In the genomic region with DNA sequence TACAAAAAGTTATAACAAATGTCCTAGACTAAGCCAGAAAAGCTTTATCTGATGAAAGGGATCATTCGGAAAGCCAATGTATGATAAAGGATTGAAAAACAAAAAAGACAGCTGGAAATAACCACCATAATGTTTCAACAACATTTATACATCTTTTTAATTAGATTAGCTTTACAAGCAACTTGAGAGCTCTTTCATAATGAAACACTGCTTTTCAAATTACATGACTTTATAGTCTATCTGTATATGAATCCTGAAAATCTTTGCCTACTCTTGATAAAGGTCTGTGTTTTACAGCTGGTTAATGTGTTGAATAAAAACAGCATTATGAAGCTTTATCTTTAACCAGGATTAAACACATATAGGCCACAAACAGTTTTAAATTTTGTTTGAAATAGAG, we compare ENCODE assay signal across 30 cellular contexts.
"Had no signal": no experiment of that assay in that cellular context is flagged by ENCODE, and none has a peak within 500 bp of the region (broad histone marks: within the 10 kb centered on the region; RNA-seq: fewer than 3 reads in every experiment).

No MANE protein-coding gene starts in this region.

- ATAC-seq: activated CD4-positive, alpha-beta T cell treated with anti-CD3 and anti-CD28 coated beads for 36 hours; activated CD8-positive, alpha-beta T cell treated with anti-CD3 and anti-CD28 coated beads, Interleukin-2, amount 10 ng/mL, durations not matched to agents 7 days and 5 days; activated naive CD8-positive, alpha-beta T cell treated with anti-CD3 and anti-CD28 coated beads, Interleukin-2, amount 50 U/mL, for 24 hours; Panc1; SK-N-SH treated with all-trans-retinoic acid at 6 μM for 48 hours; T-cell had no signal

- H3K4me3 ChIP-seq: SJSA1 had no signal

- FAIRE-seq: bronchial epithelial cell had no signal

- H3K9me3 ChIP-seq: SJSA1 had no signal

- H3K36me3 ChIP-seq: SJSA1, WERI-Rb-1 had no signal

- H3K4me1 ChIP-seq: SJSA1 had no signal

- H3K27me3 Mint-ChIP-seq: activated CD4-positive, alpha-beta T cell treated with anti-CD3 and anti-CD28 coated beads for 36 hours; activated CD4-positive, alpha-beta T cell treated with anti-CD3 and anti-CD28 coated beads, Interleukin-2, amount 10 ng/mL, durations not matched to agents 7 days and 5 days; activated naive CD4-positive, alpha-beta T cell treated with anti-CD3 and anti-CD28 coated beads, Interleukin-2, amount 10 ng/mL, durations not matched to agents 7 days and 5 days; activated naive CD8-positive, alpha-beta T cell; activated naive CD8-positive, alpha-beta T cell treated with anti-CD3 and anti-CD28 coated beads, Interleukin-2, amount 50 U/mL, for 24 hours; brain; T-cell had no signal

- DNase-seq: activated CD4-positive, alpha-beta T cell treated with anti-CD3 and anti-CD28 coated beads for 36 hours; activated CD4-positive, alpha-beta T cell treated with anti-CD3 and anti-CD28 coated beads, Interleukin-2, amount 10 ng/mL, durations not matched to agents 7 days and 5 days; activated CD4-positive, alpha-beta T cell treated with anti-CD3 and anti-CD28 coated beads, Interleukin-2, amount 50 U/mL, for 48 hours; activated CD8-positive, alpha-beta T cell treated with anti-CD3 and anti-CD28 coated beads, Interleukin-2, amount 10 ng/mL, durations not matched to agents 7 days and 5 days; activated effector memory CD4-positive, alpha-beta T cell treated with Interleukin-2 at 50 U/mL for 16 hours; activated naive CD4-positive, alpha-beta T cell treated with anti-CD3 and anti-CD28 coated beads, Interleukin-2, amount 10 ng/mL, durations not matched to agents 7 days and 5 days; activated naive CD8-positive, alpha-beta T cell treated with anti-CD3 and anti-CD28 coated beads, Interleukin-2, amount 50 U/mL, for 24 hours; activated T-cell treated with anti-CD3 and anti-CD28 coated beads, Interleukin-2, amount 50 U/mL, for 48 hours; anterior cingulate cortex; caudate nucleus; cerebellar nuclear complex; Karpas-422; KBM-7; NCI-H1105 treated with DMSO at 0.1 percent for 48 hours; NCI-H1436; NCI-H1694; NCI-H1930; NCI-H345; NCI-H524 treated with DMSO at 0.1 percent for 48 hours; SHP77 treated with DMSO at 0.1 percent for 48 hours; T-cell; T-helper 2 cell; T-helper 9 cell; WERI-Rb-1 had no signal

- H3K27me3 ChIP-seq: SJSA1 had no signal

- H3K4me1 Mint-ChIP-seq: activated CD4-positive, alpha-beta T cell treated with anti-CD3 and anti-CD28 coated beads for 36 hours; activated naive CD4-positive, alpha-beta T cell treated with anti-CD3 and anti-CD28 coated beads, Interleukin-2, amount 10 ng/mL, durations not matched to agents 7 days and 5 days; activated naive CD8-positive, alpha-beta T cell treated with anti-CD3 and anti-CD28 coated beads, Interleukin-2, amount 50 U/mL, for 24 hours; brain had no signal

- H3K9me3 Mint-ChIP-seq: activated CD4-positive, alpha-beta T cell treated with anti-CD3 and anti-CD28 coated beads, Interleukin-2, amount 10 ng/mL, durations not matched to agents 7 days and 5 days; activated naive CD4-positive, alpha-beta T cell treated with anti-CD3 and anti-CD28 coated beads, Interleukin-2, amount 10 ng/mL, durations not matched to agents 7 days and 5 days; activated naive CD8-positive, alpha-beta T cell treated with anti-CD3 and anti-CD28 coated beads, Interleukin-2, amount 50 U/mL, for 24 hours; brain; T-cell had no signal

- H3K27ac Mint-ChIP-seq: activated CD4-positive, alpha-beta T cell treated with anti-CD3 and anti-CD28 coated beads for 36 hours; activated CD4-positive, alpha-beta T cell treated with anti-CD3 and anti-CD28 coated beads, Interleukin-2, amount 10 ng/mL, durations not matched to agents 7 days and 5 days; activated CD8-positive, alpha-beta T cell treated with anti-CD3 and anti-CD28 coated beads, Interleukin-2, amount 10 ng/mL, durations not matched to agents 7 days and 5 days; activated naive CD8-positive, alpha-beta T cell treated with anti-CD3 and anti-CD28 coated beads, Interleukin-2, amount 50 U/mL, for 24 hours; brain had no signal

- H3K4me3 Mint-ChIP-seq: activated CD4-positive, alpha-beta T cell treated with anti-CD3 and anti-CD28 coated beads for 36 hours; activated CD4-positive, alpha-beta T cell treated with anti-CD3 and anti-CD28 coated beads, Interleukin-2, amount 10 ng/mL, durations not matched to agents 7 days and 5 days; activated CD8-positive, alpha-beta T cell treated with anti-CD3 and anti-CD28 coated beads, Interleukin-2, amount 10 ng/mL, durations not matched to agents 7 days and 5 days; activated naive CD4-positive, alpha-beta T cell treated with anti-CD3 and anti-CD28 coated beads, Interleukin-2, amount 10 ng/mL, durations not matched to agents 7 days and 5 days; activated naive CD8-positive, alpha-beta T cell; activated naive CD8-positive, alpha-beta T cell treated with anti-CD3 and anti-CD28 coated beads, Interleukin-2, amount 50 U/mL, for 24 hours; brain; T-cell had no signal

- H3K27ac ChIP-seq: SJSA1, WERI-Rb-1 had no signal
